15 cellular contexts compared by ENCODE assay signal in the genomic region with DNA sequence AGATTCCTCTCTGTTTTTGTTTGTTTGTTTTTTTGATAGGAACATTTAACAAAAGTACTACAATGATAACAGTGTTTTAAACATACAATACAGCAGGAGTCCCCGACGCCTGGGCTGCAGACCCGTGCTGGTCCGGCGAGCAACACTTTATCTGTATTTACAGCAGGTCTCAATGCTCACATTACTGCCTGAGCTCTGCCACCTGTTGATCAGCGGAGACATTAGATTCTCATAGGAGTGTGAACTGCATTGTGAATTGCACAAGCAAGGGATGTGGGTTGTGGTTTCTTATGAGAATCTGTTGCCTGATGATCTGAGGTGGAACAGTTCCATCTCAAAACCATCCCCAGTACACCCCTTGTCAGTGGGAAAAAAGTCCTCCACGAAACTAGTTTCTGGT.
DNase-seq lines count a peak whose midpoint lies in the region; ATAC-seq and TF ChIP-seq lines count a peak whose summit lies in the region.
"Had no signal": no experiment of that assay in that cellular context is flagged by ENCODE, and none has a peak within 500 bp of the region (broad histone marks: within the 10 kb centered on the region; RNA-seq: fewer than 3 reads in every experiment).

No MANE protein-coding gene starts in this region.

- ATAC-seq in GM21528 (IDR thresholded peaks at IDR 0.05; ENCODE audit: low FRiP score, unreplicated experiment) = no peak
- ATAC-seq: mucosa of descending colon; stimulated activated naive B cell treated with anti-CD40 and anti-IgM and Interleukin-4, amounts not matched to agents 10 μg/mL and 1 μg/mL and 100 μg/mL, for 72 hours had no signal

- no peaks in the 10 kb centered on the region for H3K27me3 Mint-ChIP-seq in MCF 10A (ENCODE audit: insufficient read depth, unreplicated experiment)
- H3K27me3 Mint-ChIP-seq: stimulated activated naive B cell treated with anti-CD40 and anti-IgM and Interleukin-4, amounts not matched to agents 10 μg/mL and 1 μg/mL and 100 μg/mL, for 72 hours had no signal

- no peaks in the 10 kb centered on the region for H3K79me2 ChIP-seq in mammary epithelial cell (ENCODE audit: insufficient read depth, low read length)

- no peak overlapping the region for H3K4me3 ChIP-seq in mammary epithelial cell (replicated peaks in 1 of 3; ENCODE audit: insufficient read depth in 1 of 3, low read depth in 2 of 3, low read length in 3 of 3)
- no peak overlapping the region for H3K4me3 ChIP-seq in LNCaP clone FGC (ENCODE audit: low read depth, low read length)
- H3K4me3 ChIP-seq: adrenal gland, mucosa of descending colon had no signal

- H3K9me3 Mint-ChIP-seq in MCF 10A (ENCODE audit: unreplicated experiment) = no peaks in the 10 kb centered on the region
- H3K9me3 Mint-ChIP-seq: stimulated activated naive B cell treated with anti-CD40 and anti-IgM and Interleukin-4, amounts not matched to agents 10 μg/mL and 1 μg/mL and 100 μg/mL, for 72 hours had no signal

- POLR2A ChIA-PET in MCF 10A (lab: Yijun Ruan, JAX) = no interaction called here

- H3K9ac ChIP-seq in mammary epithelial cell (ENCODE audit: insufficient read depth, low read length) = no peak overlapping the region

- CTCF ChIA-PET in MCF 10A (lab: Yijun Ruan, JAX) = interaction anchor here (1.2 kb wide), 1 partner anchor 593 kb away, joined by 3 read pairs; no protein-coding TSS in a partner anchor
- CTCF ChIA-PET in mammary epithelial cell (lab: Charles Lee; ENCODE audit: low non-redundant PET) = no interaction called here

- no peaks in the 10 kb centered on the region for H3K9me3 ChIP-seq in mammary epithelial cell (replicated peaks; ENCODE audit: insufficient read depth, low read length)
- H3K9me3 ChIP-seq: adrenal gland had no signal

- H3K36me3 ChIP-seq in mammary epithelial cell (ENCODE audit: insufficient read depth, low read length) = no peaks in the 10 kb centered on the region
- H3K36me3 ChIP-seq: adrenal gland had no signal

- 62% methylated on average over 7 of the region's 7 CpGs for whole genome bisulfite sequencing in mammary epithelial cell (ENCODE audit: low coverage, missing lambda C conversion rate)

- no peak overlapping the region for H3K4me2 ChIP-seq in mammary epithelial cell (ENCODE audit: insufficient read depth, low read depth, low read length)

- TF ChIP-seq CTCF in MCF 10A (IDR thresholded peaks at IDR 0.05; ENCODE audit: unreplicated experiment) = no peak
- no peak for TF ChIP-seq CTCF in mammary epithelial cell (conservative IDR thresholded peaks at IDR 0.05 in 1 of 2, IDR thresholded peaks at IDR 0.05 in 1 of 2; ENCODE audit: extremely low read depth in 1 of 2, insufficient read depth in 1 of 2, low read depth in 1 of 2, low read length in 2 of 2)
- peak; percentile 76 for TF ChIP-seq CTCF in LNCaP clone FGC (IDR thresholded peaks at IDR 0.05; ENCODE audit: control insufficient read depth, extremely low read depth, insufficient read depth)

- BruUV-seq in MCF 10A (replicated peaks; lab: Mats Ljungman, UMichigan) (no TSS peak), mammary epithelial cell (replicated peaks; lab: Mats Ljungman, UMichigan) (no TSS peak)

- no peaks in the 10 kb centered on the region for H3K4me1 Mint-ChIP-seq in MCF 10A (ENCODE audit: insufficient read depth, unreplicated experiment)
- H3K4me1 Mint-ChIP-seq: stimulated activated naive B cell treated with anti-CD40 and anti-IgM and Interleukin-4, amounts not matched to agents 10 μg/mL and 1 μg/mL and 100 μg/mL, for 72 hours had no signal

- intact Hi-C loops in MCF 10A (cut with micrococcal nuclease) = no loop called here
- intact Hi-C loops in mammary epithelial cell (cut with micrococcal nuclease) = no loop called here

- no peaks in the 10 kb centered on the region for H3K4me1 ChIP-seq in mammary epithelial cell (ENCODE audit: insufficient read depth, low read length)
- H3K4me1 ChIP-seq: adrenal gland had no signal

- DNase-seq in MCF 10A (ENCODE audit: unreplicated experiment) (peak; percentile 2), mammary epithelial cell (no peak), LNCaP clone FGC (ENCODE audit: low read depth) (peak; percentile 13), SW480 (ENCODE audit: low spot score) (peak; percentile 9), COLO668 (lab: John Stamatoyannopoulos, UW; ENCODE audit: unreplicated experiment) (no peak)
- DNase-seq in stimulated activated CD4-positive, alpha-beta T cell treated with anti-CD3 and anti-CD28 coated beads, Interleukin-1b, Interleukin-23, amount 100 ng/mL, for 48 hours = no peak
- DNase-seq in central memory CD4-positive, alpha-beta T cell = no peak
- DNase-seq: adrenal gland; AML-193; cortex of kidney; mucosa of descending colon; NCI-H2171; stimulated activated CD4-positive, alpha-beta T cell treated with anti-CD3 and anti-CD28 coated beads, Interleukin-2, amount 100 ng/mL, for 48 hours; stimulated activated naive B cell treated with anti-CD40 and anti-IgM and Interleukin-4, amounts not matched to agents 10 μg/mL and 1 μg/mL and 100 μg/mL, for 72 hours had no signal

- H3K4me3 Mint-ChIP-seq in MCF 10A (ENCODE audit: unreplicated experiment) = no peak overlapping the region
- H3K4me3 Mint-ChIP-seq: stimulated activated naive B cell treated with anti-CD40 and anti-IgM and Interleukin-4, amounts not matched to agents 10 μg/mL and 1 μg/mL and 100 μg/mL, for 72 hours had no signal

- no peaks in the 10 kb centered on the region for H3K27me3 ChIP-seq in mammary epithelial cell (ENCODE audit: insufficient read depth, low read length)
- H3K27me3 ChIP-seq: adrenal gland had no signal

- no peak overlapping the region for H2AFZ ChIP-seq in mammary epithelial cell (ENCODE audit: low read depth, low read length)

- H3K27ac Mint-ChIP-seq in MCF 10A (ENCODE audit: low read depth, unreplicated experiment) = no peak overlapping the region
- H3K27ac Mint-ChIP-seq: stimulated activated naive B cell treated with anti-CD40 and anti-IgM and Interleukin-4, amounts not matched to agents 10 μg/mL and 1 μg/mL and 100 μg/mL, for 72 hours had no signal

- no peaks in the 10 kb centered on the region for H4K20me1 ChIP-seq in mammary epithelial cell (ENCODE audit: insufficient read depth, low read length)

- in situ Hi-C loops in mammary epithelial cell (cut with MboI; ENCODE audit: low sequenced_read_pairs in 2 of 2) = no loop called here

- no peaks in the 10 kb centered on the region for H3K36me3 Mint-ChIP-seq in MCF 10A (ENCODE audit: insufficient read depth, unreplicated experiment)
- H3K36me3 Mint-ChIP-seq: stimulated activated naive B cell treated with anti-CD40 and anti-IgM and Interleukin-4, amounts not matched to agents 10 μg/mL and 1 μg/mL and 100 μg/mL, for 72 hours had no signal

- dilution Hi-C loops in mammary epithelial cell (cut with HindIII; ENCODE audit: low sequenced_read_pairs) = no loop called here

- no peak overlapping the region for H3K27ac ChIP-seq in mammary epithelial cell (ENCODE audit: insufficient read depth, low read depth, low read length)
- H3K27ac ChIP-seq: adrenal gland had no signal

Comparison
In these comparisons a context has a peak if more than half of its experiments do, and no peak if none do; other contexts are left out.
1. DNase-seq: peak in MCF 10A (single experiment), LNCaP clone FGC (single experiment) and SW480 (single experiment); none in mammary epithelial cell (single experiment), COLO668 (single experiment), stimulated activated CD4-positive, alpha-beta T cell treated with anti-CD3 and anti-CD28 coated beads, Interleukin-1b, Interleukin-23, amount 100 ng/mL, for 48 hours (single experiment) and central memory CD4-positive, alpha-beta T cell (single experiment).